ENCODE assay signal across 15 cellular contexts in the genomic region with DNA sequence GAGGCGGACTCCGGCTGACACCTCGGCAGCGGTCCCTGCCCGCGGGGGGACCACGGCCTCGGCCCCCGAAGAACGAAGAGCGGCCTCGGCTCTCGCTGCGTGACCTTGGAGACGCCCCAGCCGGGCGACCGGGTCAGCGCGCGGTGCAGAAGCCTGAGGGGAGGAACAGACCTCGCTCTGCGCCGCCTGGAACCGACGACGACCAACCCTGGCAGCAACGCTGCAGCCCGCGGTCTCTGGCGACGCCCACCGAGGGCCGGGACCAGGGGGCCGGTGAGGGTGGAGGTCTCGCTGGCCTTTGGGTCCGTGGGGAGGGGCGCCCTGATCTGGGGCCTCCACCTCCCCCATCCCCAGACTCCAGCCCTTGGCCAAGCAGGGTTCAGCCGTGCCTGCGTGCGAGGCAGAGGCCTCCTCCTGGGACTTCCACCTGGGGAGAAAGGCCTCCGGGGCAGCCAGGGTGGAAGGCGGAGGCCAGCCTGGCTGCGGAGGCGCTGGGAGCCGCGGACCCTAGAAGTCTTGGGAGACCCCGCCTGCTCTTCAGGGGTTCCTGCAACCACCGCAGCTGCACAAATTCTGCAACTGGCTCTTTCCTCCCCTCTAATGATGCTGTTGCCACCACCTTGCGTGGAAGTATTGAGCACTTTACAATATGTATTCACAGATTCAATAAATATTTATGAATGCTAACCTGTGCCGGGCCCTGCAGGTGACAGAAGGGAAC. TPM values are rescaled to one million over a fixed set of nuclear protein-coding genes. Genes with fewer than 3 reads are reported as not detected.
DNase-seq lines count a peak whose midpoint lies in the region; ATAC-seq, FAIRE-seq and TF ChIP-seq lines count a peak whose summit lies in the region.
"Had no signal": no experiment of that assay in that cellular context is flagged by ENCODE, and none has a peak within 500 bp of the region (broad histone marks: within the 10 kb centered on the region; RNA-seq: fewer than 3 reads in every experiment).

No MANE protein-coding gene starts in this region.

- TF ChIP-seq EP300 in H1 (IDR thresholded peaks at IDR 0.05; ENCODE audit: borderline replicate concordance in 1 of 2, low read depth in 2 of 2, low read length in 2 of 2) = no peak

- no peak overlapping the region for H4K5ac ChIP-seq in H1 (ENCODE audit: insufficient read length, low read depth, low read length)

- no peak overlapping the region for H3K4ac ChIP-seq in H1 (replicated peaks; ENCODE audit: insufficient read length, low read depth, low read length)

- H3K27me3 ChIP-seq in H1 (replicated peaks in 1 of 4; ENCODE audit: control insufficient read depth in 3 of 4, extremely low read depth in 1 of 4, insufficient read depth in 3 of 4, low read length in 3 of 4) (peaks cover 15 to 38% (median 32%) of the 10 kb centered on the region in 4 experiments), testis (no peaks in the 10 kb centered on the region)

- TF ChIP-seq CTCF in H1 (IDR thresholded peaks at IDR 0.05; ENCODE audit: control extremely low read depth in 1 of 3, insufficient read depth in 1 of 3, low read depth in 1 of 3, low read length in 3 of 3) = no peak
- no peak for TF ChIP-seq CTCF in testis (IDR thresholded peaks at IDR 0.05)

- peak overlapping the region; percentile 51; the same call in 1 of the 2 replicates for H4K8ac ChIP-seq in H1 (ENCODE audit: extremely low read depth, insufficient read depth, low read length)

- no peak overlapping the region for H3K9ac ChIP-seq in H1 (replicated peaks in 1 of 4; ENCODE audit: extremely low read depth in 1 of 4, low read depth in 3 of 4, low read length in 3 of 4)

- H3K4me1 ChIP-seq in H1 (replicated peaks in 1 of 4; ENCODE audit: control insufficient read depth in 3 of 4, insufficient read depth in 4 of 4, low read length in 3 of 4) = peaks cover 0 to 3% (median 0%) of the 10 kb centered on the region in 4 experiments; a peak in 2 of 7 replicates
- H3K4me1 ChIP-seq in testis = peaks cover 13% of the 10 kb centered on the region
- H3K4me1 ChIP-seq: foreskin keratinocyte had no signal

- H3K4me3 ChIP-seq in H1 (ENCODE audit: extremely low read depth in 1 of 4, insufficient read depth in 2 of 4, low read depth in 3 of 4, low read length in 4 of 4) (peak overlapping the region in 3 of 4 experiments; percentile 5 to 56 (median 20); a peak in 5 of 8 replicates), testis (peak overlapping the region; percentile 39 to 59)

- H3K18ac ChIP-seq in H1 (ENCODE audit: extremely low read depth, low read length) = no peak overlapping the region

- H2BK15ac ChIP-seq in H1 (ENCODE audit: low read length) = 0 out of 2 replicates have a peak overlapping the region, but pooled peaks have one; percentile 8

- no peak overlapping the region for H2BK120ac ChIP-seq in H1 (replicated peaks; ENCODE audit: low read depth, low read length)

- H3K27ac ChIP-seq in H1 (ENCODE audit: low read depth, low read length) (no peak overlapping the region), testis (no peak overlapping the region)
- H3K27ac ChIP-seq: foreskin keratinocyte had no signal

- H3K14ac ChIP-seq in H1 (ENCODE audit: insufficient read length) = no peak overlapping the region

- POLR2A ChIA-PET in H1 (lab: Charles Lee; ENCODE audit: partially characterized antibody) = no interaction called here

- no peak overlapping the region for H3K56ac ChIP-seq in H1 (replicated peaks; ENCODE audit: insufficient read length, low read depth, low read length)

- H4K91ac ChIP-seq in H1 (replicated peaks; ENCODE audit: insufficient read length, low read length) = no peak overlapping the region

- CTCF ChIA-PET in H1 (lab: Charles Lee; ENCODE audit: partially characterized antibody) = interaction anchor here (0.7 to 1.0 kb wide), 3 partner anchors 11 to 18 kb away, joined by 3 read pairs; no protein-coding TSS in a partner anchor

- ATAC-seq in Right ventricle myocardium inferior = no peak
- ATAC-seq: foreskin keratinocyte had no signal

- H3K36me3 ChIP-seq in H1 (ENCODE audit: control insufficient read depth in 2 of 4, insufficient read depth in 4 of 4, low read length in 3 of 4) (no peaks in the 10 kb centered on the region), testis (ENCODE audit: low read depth, missing control alignments) (no peaks in the 10 kb centered on the region)

- H3K79me1 ChIP-seq in H1 (ENCODE audit: low read depth, low read length) = no peaks in the 10 kb centered on the region

- intact Hi-C loops in Right ventricle myocardium inferior (cut with DNase I) (no loop called here), cardiac septum (cut with DNase I) (no loop called here), testis (cut with DNase I; ENCODE audit: low total_unique reads) (no loop called here)

- TF ChIP-seq POLR2A in H1 (IDR thresholded peaks at IDR 0.05; ENCODE audit: control extremely low read depth in 1 of 2, low read depth in 2 of 2, low read length in 2 of 2) (no peak), testis (IDR thresholded peaks at IDR 0.05) (no peak)

- H4K20me1 ChIP-seq in H1 (replicated peaks in 1 of 2; ENCODE audit: control insufficient read depth in 1 of 2, insufficient read depth in 2 of 2, low read length in 2 of 2) = peaks cover 2 to 9% of the 10 kb centered on the region in 2 experiments

- no peak overlapping the region for H2AFZ ChIP-seq in H1 (ENCODE audit: low read length)

- no peaks in the 10 kb centered on the region for H3K79me2 ChIP-seq in H1 (ENCODE audit: control insufficient read depth in 1 of 2, insufficient read depth in 2 of 2, low read length in 2 of 2)

- no peak overlapping the region for H2BK5ac ChIP-seq in H1 (ENCODE audit: low read depth, low read length)

- H2AK5ac ChIP-seq in H1 (ENCODE audit: low read depth, low read length) = no peak overlapping the region

- 16% methylated on average over 33 of the region's 51 CpGs; no CpG with 5 or more reads in 1 of the 2 experiments for WGBS in H1 (ENCODE audit: extremely low coverage in 1 of 2, insufficient coverage in 1 of 2, insufficient read length in 1 of 2, insufficient replicate concordance in 2 of 2, low coverage in 1 of 2, low lambda C conversion rate in 2 of 2, missing lambda C conversion rate in 1 of 2), 2 experiments
- WGBS in testis, 2 donors = 23 to 54% methylated on average over 7 to 33 of the region's 51 CpGs

- H2BK12ac ChIP-seq in H1 (ENCODE audit: low read depth, low read length) = no peak overlapping the region

- H2BK20ac ChIP-seq in H1 (ENCODE audit: low read length) = no peak overlapping the region

- peak overlapping the region; percentile 54 to 66 for H3K4me2 ChIP-seq in H1 (ENCODE audit: insufficient read depth in 1 of 2, low read depth in 2 of 2, low read length in 2 of 2)

- H3K9me3 ChIP-seq in H1 (ENCODE audit: insufficient read depth in 2 of 2, low read depth in 1 of 2, low read length in 1 of 2) (peaks cover 3 to 10% of the 10 kb centered on the region in 2 experiments; a peak in 2 of 4 replicates), testis (no peaks in the 10 kb centered on the region)

- no peak overlapping the region for H3K23ac ChIP-seq in H1 (ENCODE audit: insufficient read length)

- in situ Hi-C loops in KBM-7 (cut with MboI; ENCODE audit: low pct_unique_long_range_greater_than_20kb, low sequenced_read_pairs) = loop anchor here (25.0 kb wide), 2 partner anchors 219 to 481 kb away; no protein-coding TSS in a partner anchor

- DNase-seq in Right ventricle myocardium inferior (ENCODE audit: missing footprints) = peak; percentile 68
- no peak for DNase-seq in cardiac septum (ENCODE audit: low spot score)
- no peak for DNase-seq in H1 (ENCODE audit: low read depth in 1 of 2, low spot score in 2 of 2)
- peak; percentile 59 for DNase-seq in left kidney (ENCODE audit: low read depth, low spot score)
- no peak for DNase-seq in testis
- no peak for DNase-seq in T1000 (lab: John Stamatoyannopoulos, UW)
- DNase-seq in HuH-7.5 (ENCODE audit: low spot score) = no peak
- DNase-seq in KBM-7 = no peak
- DNase-seq: activated CD8-positive, alpha-beta memory T cell treated with anti-CD3 and anti-CD28 coated beads, Interleukin-2, amount 50 U/mL, for 48 hours; activated naive CD4-positive, alpha-beta T cell treated with anti-CD3 and anti-CD28 coated beads, Interleukin-2, amount 50 U/mL, for 16 hours; effector memory CD8-positive, alpha-beta T cell; foreskin keratinocyte; occipital lobe had no signal

- no peak for FAIRE-seq in H1 (lab: Jason Lieb, UNC)
- FAIRE-seq: bronchial epithelial cell, D721Med had no signal

- peaks cover 3% of the 10 kb centered on the region; the same call in 1 of the 2 replicates for H3K23me2 ChIP-seq in H1 (ENCODE audit: low read depth, low read length)

- TF ChIP-seq RAD21 in H1 (IDR thresholded peaks at IDR 0.05 in 1 of 2, conservative IDR thresholded peaks at IDR 0.05 in 1 of 2; ENCODE audit: low read depth in 2 of 2, low read length in 2 of 2) = no peak

TF ChIP-seq in H1, 55 proteins besides CTCF, POLR2A, EP300 and RAD21 (continues in another document):
- TF ChIP-seq RBBP5 (IDR thresholded peaks at IDR 0.05; ENCODE audit: borderline replicate concordance, low read depth, low read length) = peak; percentile 57; the same call in 1 of the 2 replicates

RNA-seq across cellular contexts. Expression of gene SLC12A7, which starts 44.3 kb away (rescaled TPM):
- total RNA-seq in Right ventricle myocardium inferior (179 TPM), cardiac septum (127 TPM), testis (100 to 1,000 TPM; 168 to 212 TPM)
- 38.6 and 39.7 TPM in 2 replicates for total RNA-seq in H1 (2021; fragmentation: NEBNext Ultra II Directional; extraction: Animal tissue kit (Norgen Biotek cat#: 25700))
- polyA plus RNA-seq in H1 (2011; rRNA removed) (23.5 and 37.5 TPM in 2 replicates), testis (ENCODE audit: insufficient read depth, low read depth, low replicate concordance) (73.2 TPM)
- polyA plus RNA-seq in H1 (2011; cell fraction: cytosol; rRNA removed) = 26.4 TPM
- polyA plus RNA-seq in H1 (2011; cell fraction: nucleus; rRNA removed) = 181 TPM
- 27.4 to 47.0 TPM (median 38.9 TPM) in 4 replicates for polyA plus RNA-seq in H1 (2012, experiment 1 of 2)
- polyA plus RNA-seq in H1 (2012, experiment 2 of 2) = 19.5 TPM
- polyA plus RNA-seq in H1 (2013, experiment 1 of 2) = 27.2 TPM
- polyA plus RNA-seq in H1 (2013, experiment 2 of 2) = 24.9 TPM
- polyA minus RNA-seq in H1 (2011; rRNA and poly(A)+ RNA removed) = 23.8 and 28.1 TPM in 2 replicates
- polyA minus RNA-seq in H1 (2011; cell fraction: cytosol; rRNA and poly(A)+ RNA removed) = 33.8 TPM
- polyA minus RNA-seq in H1 (2011; cell fraction: nucleus; rRNA and poly(A)+ RNA removed) = 44.5 TPM

RNA-seq across cellular contexts. Expression of gene SLC6A19, which starts 45.2 kb away (rescaled TPM):
- total RNA-seq in Right ventricle myocardium inferior = not detected
- 0.05 TPM for total RNA-seq in cardiac septum
- not detected in 2 replicates for total RNA-seq in H1 (2021; fragmentation: NEBNext Ultra II Directional; extraction: Animal tissue kit (Norgen Biotek cat#: 25700))
- polyA plus RNA-seq in H1 (2011; rRNA removed) = 0.02 and 0.03 TPM in 2 replicates
- 0.03 TPM for polyA plus RNA-seq in H1 (2011; cell fraction: cytosol; rRNA removed)
- 0.06 TPM for polyA plus RNA-seq in H1 (2011; cell fraction: nucleus; rRNA removed)
- polyA plus RNA-seq in H1 (2012, experiment 1 of 2) = 0.05 TPM in 1 of 4 replicates, not detected in the others
- polyA plus RNA-seq in H1 (2012, experiment 2 of 2) = 0.03 TPM
- polyA plus RNA-seq in H1 (2013, experiment 1 of 2) = not detected
- polyA plus RNA-seq in H1 (2013, experiment 2 of 2) = 0.02 TPM
- polyA minus RNA-seq in H1 (2011; rRNA and poly(A)+ RNA removed) = 0.22 TPM in 1 of 2 replicates, not detected in the other
- not detected for polyA minus RNA-seq in H1 (2011; cell fraction: cytosol; rRNA and poly(A)+ RNA removed)
- not detected for polyA minus RNA-seq in H1 (2011; cell fraction: nucleus; rRNA and poly(A)+ RNA removed)
- under 1 TPM; 0.16 to 0.68 TPM for total RNA-seq in testis
- polyA plus RNA-seq in testis (ENCODE audit: insufficient read depth, low read depth, low replicate concordance) = 0.28 TPM
- total RNA-seq: bronchial epithelial cell, foreskin keratinocyte, occipital lobe had no signal
- polyA plus RNA-seq: foreskin keratinocyte had no signal

Comparison
In these comparisons a context has a peak if more than half of its experiments do, and no peak if none do; other contexts are left out.
1. DNase-seq: peak in Right ventricle myocardium inferior (single experiment) and left kidney (single experiment); none in cardiac septum (single experiment), H1 (0 of 2), testis (single experiment), T1000 (single experiment), HuH-7.5 (single experiment) and KBM-7 (single experiment).